8 cellular contexts compared by ENCODE assay signal in the genomic region with DNA sequence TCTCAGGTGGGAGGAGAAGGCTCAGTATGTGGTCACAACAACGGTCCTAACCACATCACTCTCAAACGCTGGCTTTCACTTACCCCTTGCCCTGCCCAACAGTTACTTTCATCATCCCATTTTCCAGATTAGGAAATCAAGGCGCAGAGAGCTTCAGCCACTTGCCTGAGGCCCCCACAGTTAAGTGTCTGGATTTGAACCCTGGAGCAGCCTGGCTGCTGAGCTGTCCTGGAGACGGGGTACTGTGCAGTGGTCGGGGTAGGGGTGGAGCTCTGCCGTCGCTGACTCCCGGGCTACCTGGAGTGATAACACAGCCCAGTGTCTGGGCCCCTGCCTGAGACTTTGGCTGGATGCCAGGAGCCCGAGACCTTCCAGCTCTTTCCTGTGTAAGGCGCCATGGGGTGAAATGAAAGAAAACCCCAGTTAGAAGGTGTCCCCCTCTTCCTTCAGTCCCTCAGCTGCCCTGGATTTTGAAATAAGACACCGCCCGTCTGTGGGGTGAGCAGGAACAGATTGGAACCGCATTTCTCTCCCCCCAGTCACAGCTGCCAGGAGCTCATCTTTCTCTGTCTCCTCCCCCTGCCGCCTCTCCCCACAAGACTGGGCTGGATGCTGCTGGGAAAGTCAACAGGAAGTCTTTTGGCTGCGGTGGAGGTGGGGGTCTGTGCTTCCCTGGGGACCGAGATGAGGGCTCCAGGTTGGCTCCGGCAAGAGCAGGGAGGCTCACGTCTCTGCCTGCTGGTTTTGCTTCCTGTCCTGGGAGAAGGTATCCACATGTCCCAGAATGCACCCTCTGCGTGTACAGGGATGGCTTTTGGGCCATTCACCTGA.
DNase-seq lines count a peak whose midpoint lies in the region; ATAC-seq and TF ChIP-seq lines count a peak whose summit lies in the region.

No MANE protein-coding gene starts in this region.

- no peak overlapping the region for H3K4me3 ChIP-seq in fibroblast of villous mesenchyme (ENCODE audit: low read depth, low read length)

- DNase-seq in stimulated activated CD4-positive, alpha-beta T cell treated with anti-CD3 and anti-CD28 coated beads, TNF-alpha, amount 100 ng/mL, for 1 hour (ENCODE audit: low read depth in 3 of 3, low spot score in 1 of 3) = peak in 2 of 3 donors; percentile 46 to 55
- no peak for DNase-seq in stimulated activated CD4-positive, alpha-beta T cell treated with anti-CD3 and anti-CD28 coated beads, Interleukin-1b, Interleukin-23, amount 100 ng/mL, for 48 hours
- peak; percentile 93 for DNase-seq in NCI-H510A treated with DMSO at 0.1 percent for 48 hours (lab: John Stamatoyannopoulos, UW)
- peak; percentile 69 for DNase-seq in activated CD8-positive, alpha-beta memory T cell treated with anti-CD3 and anti-CD28 coated beads, Interleukin-2, amount 50 U/mL, for 48 hours
- peak; percentile 95 for DNase-seq in fibroblast of villous mesenchyme (ENCODE audit: low read depth)
- DNase-seq in sciatic nerve (ENCODE audit: low spot score) = no peak
- DNase-seq in NOMO-1 (lab: John Stamatoyannopoulos, UW; ENCODE audit: unreplicated experiment in 2 of 2) = no peak
- DNase-seq in GDM1 (lab: John Stamatoyannopoulos, UW) = no peak

- no peak for TF ChIP-seq CTCF in fibroblast of villous mesenchyme (IDR thresholded peaks at IDR 0.05; ENCODE audit: insufficient read depth, low read depth, low read length)

- intact Hi-C loops in sciatic nerve (cut with DNase I) = no loop called here

- ATAC-seq in sciatic nerve = peak; percentile 14

Comparison
In these comparisons a context has a peak if more than half of its experiments do, and no peak if none do; other contexts are left out.
1. DNase-seq: peak in stimulated activated CD4-positive, alpha-beta T cell treated with anti-CD3 and anti-CD28 coated beads, TNF-alpha, amount 100 ng/mL, for 1 hour (2 of 3), NCI-H510A treated with DMSO at 0.1 percent for 48 hours (single experiment), activated CD8-positive, alpha-beta memory T cell treated with anti-CD3 and anti-CD28 coated beads, Interleukin-2, amount 50 U/mL, for 48 hours (single experiment) and fibroblast of villous mesenchyme (single experiment); none in stimulated activated CD4-positive, alpha-beta T cell treated with anti-CD3 and anti-CD28 coated beads, Interleukin-1b, Interleukin-23, amount 100 ng/mL, for 48 hours (single experiment), sciatic nerve (single experiment), NOMO-1 (0 of 2) and GDM1 (single experiment).